In genomic region chr2:73214120-73215035, GRCh38 we compare ENCODE assay signal across 8 cellular contexts. TPM values are rescaled to one million over a fixed set of nuclear protein-coding genes. Genes with fewer than 3 reads are reported as not detected.
DNase-seq lines count a peak whose midpoint lies in the region; ATAC-seq and TF ChIP-seq lines count a peak whose summit lies in the region.

SMYD5 (plus strand) TSS chr2:73214245; CDS start chr2:73214267, 22 bp downstream.

- H3K9me3 ChIP-seq in CD4-positive, alpha-beta T cell (ENCODE audit: control insufficient read depth, low read length), result no peaks in the 10 kb centered on the region
- H3K9me3 ChIP-seq in effector memory CD4-positive, alpha-beta T cell (ENCODE audit: control insufficient read depth, low read length), result no peaks in the 10 kb centered on the region

- peaks cover 14% of the 10 kb centered on the region for H3K36me3 Mint-ChIP-seq in CD4-positive, alpha-beta T cell (ENCODE audit: low read depth)

- H3K56ac ChIP-seq in mesendoderm (ENCODE audit: low read length), result peak within 1 kb of the TSS; percentile 93

- POLR2A ChIA-PET in CD4-positive, alpha-beta T cell (lab: Charles Lee), result interaction anchor here (1.1 to 2.7 kb wide), 3 partner anchors 19 to 172 kb away, joined by 4 to 18 read pairs (median 13); partner anchors contain the start of genes ALMS1, CCT7 and PRADC1

- peak within 1 kb of the TSS; percentile 60 for H4K8ac ChIP-seq in mesendoderm (ENCODE audit: low read depth, low read length)

- peaks cover 10% of the 10 kb centered on the region for H3K27me3 Mint-ChIP-seq in CD4-positive, alpha-beta T cell

- H3K4me2 ChIP-seq in mesendoderm (ENCODE audit: low read length), result peak within 1 kb of the TSS; percentile 77

- H3K4ac ChIP-seq in mesendoderm (ENCODE audit: low read depth, low read length), result peak within 1 kb of the TSS; percentile 28

- no peak within 1 kb of the TSS for H3K23ac ChIP-seq in mesendoderm (ENCODE audit: low read length)

- intact Hi-C loops in CD4-positive, alpha-beta T cell (cut with DNase I, micrococcal nuclease), result loop anchor here (1.0 to 10.0 kb wide), 5 partner anchors 20 to 1440 kb away; partner anchors contain the start of genes CCT7 (in 1 of the 2), EGR4 (in 1 of the 2), RAB11FIP5 (in 1 of the 2) and SEMA4F (in 1 of the 2)

- H3K79me1 ChIP-seq in mesendoderm (ENCODE audit: low read length), result peaks cover 18% of the 10 kb centered on the region

- peaks cover 37% of the 10 kb centered on the region for H3K4me1 Mint-ChIP-seq in CD4-positive, alpha-beta T cell (ENCODE audit: low read depth)

- H3K36me3 ChIP-seq in effector memory CD4-positive, alpha-beta T cell (ENCODE audit: control insufficient read depth, insufficient read depth, low read length), result peaks cover 10% of the 10 kb centered on the region
- no peaks in the 10 kb centered on the region for H3K36me3 ChIP-seq in mesendoderm (ENCODE audit: control insufficient read depth, insufficient read depth, low read length)

- peak; percentile 86 to 93 (median 90) for DNase-seq in CD4-positive, alpha-beta T cell
- peak; percentile 20 for DNase-seq in NK-92 (lab: John Stamatoyannopoulos, UW; ENCODE audit: unreplicated experiment)
- peak; percentile 81 to 83 for DNase-seq in activated CD8-positive, alpha-beta memory T cell treated with anti-CD3 and anti-CD28 coated beads for 1 hour (ENCODE audit: extremely low read depth in 1 of 2, low read depth in 1 of 2)
- peak; percentile 81 to 86 (median 82) for DNase-seq in effector memory CD4-positive, alpha-beta T cell
- DNase-seq in mesendoderm, result peak; percentile 91
- DNase-seq in stimulated activated CD8-positive, alpha-beta memory T cell treated with anti-CD3 and anti-CD28 coated beads, Interleukin-15, amount 100 ng/mL, for 1 hour (ENCODE audit: low read depth), result peak; percentile 87

- H3K9me3 Mint-ChIP-seq in CD4-positive, alpha-beta T cell, result no peaks in the 10 kb centered on the region

- H3K27me3 ChIP-seq in CD4-positive, alpha-beta T cell (ENCODE audit: control insufficient read depth, insufficient read depth, low read length), result no peaks in the 10 kb centered on the region
- no peaks in the 10 kb centered on the region for H3K27me3 ChIP-seq in effector memory CD4-positive, alpha-beta T cell (replicated peaks; ENCODE audit: control insufficient read depth, insufficient read depth, low read length, poor library complexity, severe bottlenecking)
- H3K27me3 ChIP-seq in mesendoderm (ENCODE audit: insufficient read depth, low read length, poor library complexity), result no peaks in the 10 kb centered on the region

- no peak for TF ChIP-seq CTCF in CD4-positive, alpha-beta T cell (IDR thresholded peaks at IDR 0.05)

- H2AK5ac ChIP-seq in mesendoderm (ENCODE audit: low read length), result no peak within 1 kb of the TSS

- H3K27ac ChIP-seq in CD4-positive, alpha-beta T cell (ENCODE audit: low read depth, low read length), result peak within 1 kb of the TSS; percentile 40
- H3K27ac ChIP-seq in effector memory CD4-positive, alpha-beta T cell (ENCODE audit: insufficient read depth, low read length, poor library complexity, severe bottlenecking), result peak within 1 kb of the TSS; percentile 58
- H3K27ac ChIP-seq in mesendoderm (ENCODE audit: low read depth, low read length), result peak within 1 kb of the TSS; percentile 56

- H3K4me1 ChIP-seq in effector memory CD4-positive, alpha-beta T cell (ENCODE audit: control insufficient read depth, insufficient read depth, low read length, poor library complexity, severe bottlenecking), result peaks cover 7% of the 10 kb centered on the region
- H3K4me1 ChIP-seq in mesendoderm (ENCODE audit: control insufficient read depth, low read depth, low read length), result no peaks in the 10 kb centered on the region

- peak within 1 kb of the TSS; percentile 90 for H3K4me3 Mint-ChIP-seq in CD4-positive, alpha-beta T cell

- H3K9ac ChIP-seq in mesendoderm (ENCODE audit: low read length), result peak within 1 kb of the TSS; percentile 83

- peak within 1 kb of the TSS; percentile 81 for H3K27ac Mint-ChIP-seq in CD4-positive, alpha-beta T cell

- H3K79me2 ChIP-seq in mesendoderm (ENCODE audit: control insufficient read depth, insufficient read depth, low read length), result peaks cover 13% of the 10 kb centered on the region

- no peak within 1 kb of the TSS for H2BK15ac ChIP-seq in mesendoderm (replicated peaks; ENCODE audit: low read depth)

- H4K5ac ChIP-seq in mesendoderm (ENCODE audit: low read length), result no peak within 1 kb of the TSS

- CTCF ChIA-PET in CD4-positive, alpha-beta T cell (lab: Charles Lee), result interaction anchor here (0.6 to 4.3 kb wide), 4 partner anchors 19 to 196 kb away, joined by 3 to 52 read pairs (median 14); partner anchors contain the start of genes CCT7 and PRADC1

- no CpG with 5 or more reads among the region's 64 CpGs for WGBS in mesendoderm (ENCODE audit: extremely low coverage, insufficient coverage, low lambda C conversion rate)

- no peak within 1 kb of the TSS for H2BK120ac ChIP-seq in mesendoderm (ENCODE audit: low read depth, low read length)

- peak; percentile 95 for ATAC-seq in CD4-positive, alpha-beta T cell (ENCODE audit: poor library complexity)
- ATAC-seq in GM19397 (IDR thresholded peaks at IDR 0.05; ENCODE audit: unreplicated experiment) (peak; percentile 90), HG03565 (IDR thresholded peaks at IDR 0.05; ENCODE audit: unreplicated experiment) (peak; percentile 83)

- no peak within 1 kb of the TSS for H2BK5ac ChIP-seq in mesendoderm (ENCODE audit: low read length)

- H3K4me3 ChIP-seq in effector memory CD4-positive, alpha-beta T cell (ENCODE audit: insufficient read depth, low read depth, low read length, poor library complexity, severe bottlenecking), result peak within 1 kb of the TSS; percentile 81
- peak within 1 kb of the TSS; percentile 77 for H3K4me3 ChIP-seq in mesendoderm (ENCODE audit: low read length)

- H3K18ac ChIP-seq in mesendoderm (ENCODE audit: low read length), result peak within 1 kb of the TSS; percentile 57

RNA-seq across cellular contexts. Expression of gene SMYD5, which starts in this region (rescaled TPM):
- 10 to 100 TPM; 39.1 to 46.7 TPM for total RNA-seq in CD4-positive, alpha-beta T cell
- polyA plus RNA-seq in mesendoderm (2013, experiment 1 of 2), result 43.1 TPM
- 42.7 TPM for polyA plus RNA-seq in mesendoderm (2013, experiment 2 of 2)

Comparison
In these comparisons a context has a peak if more than half of its experiments do, and no peak if none do; other contexts are left out.
1. Peak in every context shown above with its lines: DNase-seq, ATAC-seq, H3K4me3 ChIP-seq and H3K27ac ChIP-seq.
2. DNase-seq: peak in every context shown above with its lines; median percentile 91 in mesendoderm; 90 in CD4-positive, alpha-beta T cell; 87 in stimulated activated CD8-positive, alpha-beta memory T cell treated with anti-CD3 and anti-CD28 coated beads, Interleukin-15, amount 100 ng/mL, for 1 hour; 82 in activated CD8-positive, alpha-beta memory T cell treated with anti-CD3 and anti-CD28 coated beads for 1 hour; 82 in effector memory CD4-positive, alpha-beta T cell; 20 in NK-92.